In genomic region chr7:76234282-76234584, GRCh38 we compare ENCODE assay signal across 18 cellular contexts. TPM values are rescaled to one million over a fixed set of nuclear protein-coding genes. Genes with fewer than 3 reads are reported as not detected.
DNase-seq lines count a peak whose midpoint lies in the region; ATAC-seq and TF ChIP-seq lines count a peak whose summit lies in the region.
"Had no signal": no experiment of that assay in that cellular context is flagged by ENCODE, and none has a peak within 500 bp of the region (broad histone marks: within the 10 kb centered on the region; RNA-seq: fewer than 3 reads in every experiment).

No MANE protein-coding gene starts in this region.

- DNase-seq in activated naive CD4-positive, alpha-beta T cell treated with anti-CD3 and anti-CD28 coated beads, Interleukin-2, amount 50 U/mL, for 16 hours, result no peak
- DNase-seq in WTC11 (ENCODE audit: low spot score) (no peak), glutamatergic neuron (no peak), pons (ENCODE audit: low spot score) (no peak), BE2C (no peak)
- DNase-seq in stimulated activated effector memory CD8-positive, alpha-beta T cell treated with anti-CD3 and anti-CD28 coated beads, Interleukin-12 subunit alpha, Interleukin-12 subunit beta, amount 100 ng/mL, for 72 hours (ENCODE audit: low spot score in 2 of 2), result no peak
- DNase-seq: body of pancreas; GDM1; heart left ventricle; midbrain; NCI-H1694 treated with DMSO at 0.1 percent for 48 hours; ovary; stimulated activated CD4-positive, alpha-beta T cell treated with anti-CD3 and anti-CD28 coated beads, Interleukin-4, amount 100 ng/mL, for 1 hour; thyroid gland had no signal

- H3K9me3 ChIP-seq in BE2C, result no peaks in the 10 kb centered on the region
- H3K9me3 ChIP-seq: body of pancreas, heart left ventricle, ovary, thyroid gland had no signal

- H3K4me3 Mint-ChIP-seq in activated naive CD4-positive, alpha-beta T cell treated with anti-CD3 and anti-CD28 coated beads, Interleukin-2, amount 50 U/mL, for 24 hours, result peak overlapping the region; percentile 64
- peak overlapping the region; percentile 70 for H3K4me3 Mint-ChIP-seq in WTC11
- peak overlapping the region; percentile 78 for H3K4me3 Mint-ChIP-seq in glutamatergic neuron (ENCODE audit: unreplicated experiment)
- H3K4me3 Mint-ChIP-seq in stimulated activated effector memory CD8-positive, alpha-beta T cell treated with anti-CD3 and anti-CD28 coated beads, Interleukin-12 subunit alpha, Interleukin-12 subunit beta, amount 100 ng/mL, for 72 hours, result peak overlapping the region; percentile 27

- H3K27me3 ChIP-seq in BE2C, result no peaks in the 10 kb centered on the region
- H3K27me3 ChIP-seq: ovary, thyroid gland had no signal

- peaks cover 41% of the 10 kb centered on the region for H3K27me3 Mint-ChIP-seq in activated naive CD4-positive, alpha-beta T cell treated with anti-CD3 and anti-CD28 coated beads, Interleukin-2, amount 50 U/mL, for 24 hours
- H3K27me3 Mint-ChIP-seq in WTC11 (ENCODE audit: low read depth) (no peaks in the 10 kb centered on the region; the same call in none of the 2 replicates), glutamatergic neuron (ENCODE audit: unreplicated experiment) (peaks cover 13% of the 10 kb centered on the region)

- H3K9me3 Mint-ChIP-seq in activated naive CD4-positive, alpha-beta T cell treated with anti-CD3 and anti-CD28 coated beads, Interleukin-2, amount 50 U/mL, for 24 hours, result no peaks in the 10 kb centered on the region
- H3K9me3 Mint-ChIP-seq in WTC11, result no peaks in the 10 kb centered on the region
- peaks cover 5% of the 10 kb centered on the region for H3K9me3 Mint-ChIP-seq in glutamatergic neuron (ENCODE audit: unreplicated experiment)
- no peaks in the 10 kb centered on the region for H3K9me3 Mint-ChIP-seq in stimulated activated effector memory CD8-positive, alpha-beta T cell treated with anti-CD3 and anti-CD28 coated beads, Interleukin-12 subunit alpha, Interleukin-12 subunit beta, amount 100 ng/mL, for 72 hours

- CTCF ChIA-PET in WTC11 (lab: Charles Lee), result interaction anchor here (0.6 to 4.2 kb wide), 9 partner anchors 13 to 165 kb away, joined by 3 to 48 read pairs (median 14); partner anchors contain the start of gene SRRM3

- H3K4me1 Mint-ChIP-seq in activated naive CD4-positive, alpha-beta T cell treated with anti-CD3 and anti-CD28 coated beads, Interleukin-2, amount 50 U/mL, for 24 hours, result peaks cover 7% of the 10 kb centered on the region
- H3K4me1 Mint-ChIP-seq in WTC11, result peaks cover 69% of the 10 kb centered on the region
- H3K4me1 Mint-ChIP-seq in glutamatergic neuron (ENCODE audit: low read depth, unreplicated experiment), result peaks cover 24% of the 10 kb centered on the region
- H3K4me1 Mint-ChIP-seq in stimulated activated effector memory CD8-positive, alpha-beta T cell treated with anti-CD3 and anti-CD28 coated beads, Interleukin-12 subunit alpha, Interleukin-12 subunit beta, amount 100 ng/mL, for 72 hours, result peaks cover 6% of the 10 kb centered on the region

- no peaks in the 10 kb centered on the region for H3K4me1 ChIP-seq in BE2C

- no peak for ATAC-seq in WTC11
- ATAC-seq in stimulated activated effector memory CD8-positive, alpha-beta T cell treated with anti-CD3 and anti-CD28 coated beads, Interleukin-12 subunit alpha, Interleukin-12 subunit beta, amount 100 ng/mL, for 72 hours, result no peak
- ATAC-seq in GM19452 (IDR thresholded peaks at IDR 0.05; ENCODE audit: unreplicated experiment), result no peak

- TF ChIP-seq CTCF in WTC11 (IDR thresholded peaks at IDR 0.05), result no peak
- TF ChIP-seq CTCF in glutamatergic neuron (IDR thresholded peaks at IDR 0.05; ENCODE audit: partially characterized antibody, unreplicated experiment), result no peak
- TF ChIP-seq CTCF in BE2C (IDR thresholded peaks at IDR 0.05; ENCODE audit: low read depth, low read length), result no peak

- POLR2A ChIA-PET in WTC11 (lab: Charles Lee), result interaction anchor here (0.7 to 3.1 kb wide), 10 partner anchors 10 to 84 kb away, joined by 3 to 19 read pairs (median 6); partner anchors contain the start of gene HSPB1

- H3K4me3 ChIP-seq in BE2C (ENCODE audit: low read depth, low read length), result no peak overlapping the region
- H3K4me3 ChIP-seq: body of pancreas, ovary, thyroid gland had no signal

- H3K27ac Mint-ChIP-seq in activated naive CD4-positive, alpha-beta T cell treated with anti-CD3 and anti-CD28 coated beads, Interleukin-2, amount 50 U/mL, for 24 hours, result no peak overlapping the region
- H3K27ac Mint-ChIP-seq in WTC11 (peak overlapping the region; percentile 89), glutamatergic neuron (ENCODE audit: unreplicated experiment) (peak overlapping the region; percentile 86)
- no peak overlapping the region for H3K27ac Mint-ChIP-seq in stimulated activated effector memory CD8-positive, alpha-beta T cell treated with anti-CD3 and anti-CD28 coated beads, Interleukin-12 subunit alpha, Interleukin-12 subunit beta, amount 100 ng/mL, for 72 hours

- H3K36me3 ChIP-seq in BE2C, result peaks cover 37% of the 10 kb centered on the region
- H3K36me3 ChIP-seq: heart left ventricle, ovary, thyroid gland had no signal

- no peaks in the 10 kb centered on the region for H3K36me3 Mint-ChIP-seq in activated naive CD4-positive, alpha-beta T cell treated with anti-CD3 and anti-CD28 coated beads, Interleukin-2, amount 50 U/mL, for 24 hours
- H3K36me3 Mint-ChIP-seq in WTC11 (no peaks in the 10 kb centered on the region), glutamatergic neuron (ENCODE audit: unreplicated experiment) (peaks cover 5% of the 10 kb centered on the region)
- H3K36me3 Mint-ChIP-seq in stimulated activated effector memory CD8-positive, alpha-beta T cell treated with anti-CD3 and anti-CD28 coated beads, Interleukin-12 subunit alpha, Interleukin-12 subunit beta, amount 100 ng/mL, for 72 hours, result no peaks in the 10 kb centered on the region

TF ChIP-seq in WTC11, 78 proteins besides CTCF, POLR2A, EP300 and RAD21 (continues in another document):
- no peak for TF ChIP-seq TEAD4 (CRISPR knock-in tag; IDR thresholded peaks at IDR 0.05)
- peak; percentile 75; the same call in 1 of the 2 replicates for TF ChIP-seq GTF2I (CRISPR knock-in tag; conservative IDR thresholded peaks at IDR 0.05)
- TF ChIP-seq ZSCAN18 (CRISPR knock-in tag; IDR thresholded peaks at IDR 0.05), result no peak
- TF ChIP-seq FOXP4 (CRISPR knock-in tag; IDR thresholded peaks at IDR 0.05), result no peak
- no peak for TF ChIP-seq MLX (CRISPR knock-in tag; IDR thresholded peaks at IDR 0.05)

RNA-seq across cellular contexts. Expression of gene SRRM3, which starts 32.5 kb away (rescaled TPM):
- total RNA-seq in WTC11 (2021) (17.7 to 24.6 TPM (median 20.7 TPM) in 3 replicates), glutamatergic neuron (ENCODE audit: unreplicated experiment) (154 TPM)
- 76.4 TPM for polyA plus RNA-seq in BE2C (2012; ENCODE audit: insufficient read depth, insufficient read length, low read depth)
- total RNA-seq: skeletal muscle tissue; T-helper 2 cell treated with Interferon-gamma antibody and Interleukin-4, amounts not matched to agents 100 ng/mL and 5 ng/mL, for 36 hours had no signal

Comparison
In these comparisons a context has a peak if more than half of its experiments do, and no peak if none do; other contexts are left out.
1. H3K27ac Mint-ChIP-seq: peak in WTC11 (single experiment) and glutamatergic neuron (single experiment); none in activated naive CD4-positive, alpha-beta T cell treated with anti-CD3 and anti-CD28 coated beads, Interleukin-2, amount 50 U/mL, for 24 hours (single experiment) and stimulated activated effector memory CD8-positive, alpha-beta T cell treated with anti-CD3 and anti-CD28 coated beads, Interleukin-12 subunit alpha, Interleukin-12 subunit beta, amount 100 ng/mL, for 72 hours (single experiment).
2. H3K4me3 Mint-ChIP-seq: peak in every context shown above with its lines; median percentile 78 in glutamatergic neuron; 70 in WTC11; 64 in activated naive CD4-positive, alpha-beta T cell treated with anti-CD3 and anti-CD28 coated beads, Interleukin-2, amount 50 U/mL, for 24 hours; 27 in stimulated activated effector memory CD8-positive, alpha-beta T cell treated with anti-CD3 and anti-CD28 coated beads, Interleukin-12 subunit alpha, Interleukin-12 subunit beta, amount 100 ng/mL, for 72 hours.